Comparison of ENCODE assay signal across 27 cellular contexts in the genomic region with DNA sequence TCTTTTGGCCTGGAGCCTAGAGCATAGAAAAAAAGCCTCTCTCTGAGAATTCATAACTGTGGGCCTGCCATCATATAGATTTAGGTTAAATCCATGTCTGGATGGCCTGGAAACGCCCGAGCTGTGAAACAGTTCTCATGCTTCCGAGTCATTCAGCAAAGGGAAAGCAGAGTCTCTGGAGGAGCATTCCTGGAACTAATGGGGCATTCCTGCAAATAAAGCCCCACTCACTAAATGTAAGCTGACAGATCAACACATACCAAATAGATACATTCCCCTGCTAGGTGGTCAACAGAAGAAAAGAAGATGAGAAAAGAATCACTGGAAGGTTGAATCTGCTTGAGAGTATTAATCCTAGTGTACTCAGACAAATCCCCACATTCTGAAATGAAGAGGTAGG.
DNase-seq lines count a peak whose midpoint lies in the region; ATAC-seq and TF ChIP-seq lines count a peak whose summit lies in the region.
"Had no signal": no experiment of that assay in that cellular context is flagged by ENCODE, and none has a peak within 500 bp of the region (broad histone marks: within the 10 kb centered on the region; RNA-seq: fewer than 3 reads in every experiment).

No MANE protein-coding gene starts in this region.

- no peaks in the 10 kb centered on the region for H3K4me1 ChIP-seq in hepatocyte (ENCODE audit: insufficient read depth)
- H3K4me1 ChIP-seq: HAP-1, Peyer's patch, SJCRH30, upper lobe of left lung had no signal

- DNase-seq in EH (ENCODE audit: low read depth) = peak; percentile 74
- no peak for DNase-seq in hepatocyte (ENCODE audit: low spot score)
- DNase-seq in retina = peak; percentile 35
- no peak for DNase-seq in NCI-H146 treated with DMSO at 0.1 percent for 48 hours (lab: John Stamatoyannopoulos, UW; ENCODE audit: unreplicated experiment)
- no peak for DNase-seq in stimulated activated CD4-positive, alpha-beta T cell treated with anti-CD3 and anti-CD28 coated beads, Interleukin-4, amount 100 ng/mL, for 1 hour
- no peak for DNase-seq in NCI-H1417 treated with DMSO at 0.1 percent for 48 hours (lab: John Stamatoyannopoulos, UW)
- no peak for DNase-seq in Ammon's horn (ENCODE audit: low spot score)
- DNase-seq: activated CD4-positive, alpha-beta T cell treated with anti-CD3 and anti-CD28 coated beads for 36 hours; activated naive CD4-positive, alpha-beta T cell treated with anti-CD3 and anti-CD28 coated beads, Interleukin-2, amount 10 ng/mL, durations not matched to agents 7 days and 5 days; AML-193; central memory CD4-positive, alpha-beta T cell; DMS79; dorsolateral prefrontal cortex; head of caudate nucleus; mucosa of descending colon; NCI-H187; NCI-H2171 treated with DMSO at 0.1 percent for 48 hours; NCI-H524 treated with DMSO at 0.1 percent for 48 hours; Peyer's patch; posterior cingulate gyrus; SJCRH30; T-helper 1 cell; upper lobe of left lung had no signal

- peak overlapping the region; percentile 73 for H3K27ac ChIP-seq in hepatocyte
- H3K27ac ChIP-seq: dorsolateral prefrontal cortex, KMS-11, Peyer's patch, SJCRH30, upper lobe of left lung had no signal

- no peaks in the 10 kb centered on the region for H3K79me2 ChIP-seq in hepatocyte

- H2AFZ ChIP-seq in hepatocyte = no peak overlapping the region

- 61% methylated on average over 3 of the region's 3 CpGs for WGBS in hepatocyte (ENCODE audit: low lambda C conversion rate, missing lambda C conversion rate)

- H3K4me3 ChIP-seq in hepatocyte = no peak overlapping the region
- H3K4me3 ChIP-seq: dorsolateral prefrontal cortex, HAP-1, mucosa of descending colon, Peyer's patch, SJCRH30, upper lobe of left lung had no signal

- no peak overlapping the region for H3K4me2 ChIP-seq in hepatocyte
- H3K4me2 ChIP-seq: KMS-11 had no signal

- H3K9me3 ChIP-seq in hepatocyte (ENCODE audit: low read depth) = no peaks in the 10 kb centered on the region
- H3K9me3 ChIP-seq: HAP-1, mucosa of descending colon, Peyer's patch, SJCRH30, upper lobe of left lung had no signal

- H3K36me3 ChIP-seq in hepatocyte (replicated peaks; ENCODE audit: insufficient read depth, low read depth) = no peaks in the 10 kb centered on the region
- H3K36me3 ChIP-seq: HAP-1, SJCRH30 had no signal

- peak; percentile 98 for ATAC-seq in SK-N-SH treated with all-trans-retinoic acid at 6 μM for 48 hours
- ATAC-seq: activated CD4-positive, alpha-beta T cell treated with anti-CD3 and anti-CD28 coated beads for 36 hours; mucosa of descending colon; sciatic nerve had no signal

- no peaks in the 10 kb centered on the region for H3K27me3 ChIP-seq in hepatocyte
- H3K27me3 ChIP-seq: dorsolateral prefrontal cortex, Peyer's patch, SJCRH30, upper lobe of left lung had no signal

- TF ChIP-seq CTCF in hepatocyte (IDR thresholded peaks at IDR 0.05; ENCODE audit: poor library complexity) = no peak

- no peaks in the 10 kb centered on the region for H4K20me1 ChIP-seq in hepatocyte (ENCODE audit: insufficient read depth, poor library complexity, severe bottlenecking)

- H3K9me2 ChIP-seq in hepatocyte (replicated peaks; ENCODE audit: insufficient read depth) = no peaks in the 10 kb centered on the region

TF ChIP-seq in SK-N-SH treated with all-trans-retinoic acid at 6 μM for 48 hours, 23 proteins besides CTCF, POLR2A, EP300 and RAD21:
- TF ChIP-seq TOX (CRISPR knock-in tag; IDR thresholded peaks at IDR 0.05; ENCODE audit: borderline replicate concordance) (no peak), OSR1 (CRISPR knock-in tag; IDR thresholded peaks at IDR 0.05) (no peak), ZC3H10 (CRISPR knock-in tag; IDR thresholded peaks at IDR 0.05) (no peak), ARNTL (CRISPR knock-in tag; IDR thresholded peaks at IDR 0.05; ENCODE audit: borderline replicate concordance, low read depth) (no peak), GLIS3 (CRISPR knock-in tag; IDR thresholded peaks at IDR 0.05) (no peak), ZFP3 (CRISPR knock-in tag; IDR thresholded peaks at IDR 0.05) (no peak), SNAI2 (CRISPR knock-in tag; IDR thresholded peaks at IDR 0.05) (no peak), ZFP30 (CRISPR knock-in tag; IDR thresholded peaks at IDR 0.05) (no peak), CSDC2 (CRISPR knock-in tag; IDR thresholded peaks at IDR 0.05) (no peak), ESRRG (CRISPR knock-in tag; IDR thresholded peaks at IDR 0.05) (no peak), ZNF565 (CRISPR knock-in tag; conservative IDR thresholded peaks at IDR 0.05; ENCODE audit: low read depth) (no peak), PPARA (CRISPR knock-in tag; IDR thresholded peaks at IDR 0.05; ENCODE audit: borderline replicate concordance) (no peak), RARB (CRISPR knock-in tag; IDR thresholded peaks at IDR 0.05) (no peak), ZNF8 (CRISPR knock-in tag; IDR thresholded peaks at IDR 0.05) (no peak), TCF4 (CRISPR knock-in tag; IDR thresholded peaks at IDR 0.05; ENCODE audit: borderline replicate concordance) (no peak), ZNF70 (CRISPR knock-in tag; IDR thresholded peaks at IDR 0.05) (no peak), BACH2 (CRISPR knock-in tag; IDR thresholded peaks at IDR 0.05; ENCODE audit: borderline replicate concordance) (no peak)
- TF ChIP-seq, protein P1, sequence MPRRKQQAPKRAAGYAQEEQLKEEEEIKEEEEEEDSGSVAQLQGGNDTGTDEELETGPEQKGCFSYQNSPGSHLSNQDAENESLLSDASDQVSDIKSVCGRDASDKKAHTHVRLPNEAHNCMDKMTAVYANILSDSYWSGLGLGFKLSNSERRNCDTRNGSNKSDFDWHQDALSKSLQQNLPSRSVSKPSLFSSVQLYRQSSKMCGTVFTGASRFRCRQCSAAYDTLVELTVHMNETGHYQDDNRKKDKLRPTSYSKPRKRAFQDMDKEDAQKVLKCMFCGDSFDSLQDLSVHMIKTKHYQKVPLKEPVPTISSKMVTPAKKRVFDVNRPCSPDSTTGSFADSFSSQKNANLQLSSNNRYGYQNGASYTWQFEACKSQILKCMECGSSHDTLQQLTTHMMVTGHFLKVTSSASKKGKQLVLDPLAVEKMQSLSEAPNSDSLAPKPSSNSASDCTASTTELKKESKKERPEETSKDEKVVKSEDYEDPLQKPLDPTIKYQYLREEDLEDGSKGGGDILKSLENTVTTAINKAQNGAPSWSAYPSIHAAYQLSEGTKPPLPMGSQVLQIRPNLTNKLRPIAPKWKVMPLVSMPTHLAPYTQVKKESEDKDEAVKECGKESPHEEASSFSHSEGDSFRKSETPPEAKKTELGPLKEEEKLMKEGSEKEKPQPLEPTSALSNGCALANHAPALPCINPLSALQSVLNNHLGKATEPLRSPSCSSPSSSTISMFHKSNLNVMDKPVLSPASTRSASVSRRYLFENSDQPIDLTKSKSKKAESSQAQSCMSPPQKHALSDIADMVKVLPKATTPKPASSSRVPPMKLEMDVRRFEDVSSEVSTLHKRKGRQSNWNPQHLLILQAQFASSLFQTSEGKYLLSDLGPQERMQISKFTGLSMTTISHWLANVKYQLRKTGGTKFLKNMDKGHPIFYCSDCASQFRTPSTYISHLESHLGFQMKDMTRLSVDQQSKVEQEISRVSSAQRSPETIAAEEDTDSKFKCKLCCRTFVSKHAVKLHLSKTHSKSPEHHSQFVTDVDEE (CRISPR knock-in tag; IDR thresholded peaks at IDR 0.05) = no peak
- TF ChIP-seq, protein P2, sequence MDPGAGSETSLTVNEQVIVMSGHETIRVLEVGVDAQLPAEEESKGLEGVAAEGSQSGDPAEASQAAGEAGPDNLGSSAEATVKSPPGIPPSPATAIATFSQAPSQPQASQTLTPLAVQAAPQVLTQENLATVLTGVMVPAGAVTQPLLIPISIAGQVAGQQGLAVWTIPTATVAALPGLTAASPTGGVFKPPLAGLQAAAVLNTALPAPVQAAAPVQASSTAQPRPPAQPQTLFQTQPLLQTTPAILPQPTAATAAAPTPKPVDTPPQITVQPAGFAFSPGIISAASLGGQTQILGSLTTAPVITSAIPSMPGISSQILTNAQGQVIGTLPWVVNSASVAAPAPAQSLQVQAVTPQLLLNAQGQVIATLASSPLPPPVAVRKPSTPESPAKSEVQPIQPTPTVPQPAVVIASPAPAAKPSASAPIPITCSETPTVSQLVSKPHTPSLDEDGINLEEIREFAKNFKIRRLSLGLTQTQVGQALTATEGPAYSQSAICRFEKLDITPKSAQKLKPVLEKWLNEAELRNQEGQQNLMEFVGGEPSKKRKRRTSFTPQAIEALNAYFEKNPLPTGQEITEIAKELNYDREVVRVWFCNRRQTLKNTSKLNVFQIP (CRISPR knock-in tag; IDR thresholded peaks at IDR 0.05; ENCODE audit: borderline replicate concordance, low read depth) = no peak; the same call in 1 of the 2 replicates
- TF ChIP-seq, protein P3, sequence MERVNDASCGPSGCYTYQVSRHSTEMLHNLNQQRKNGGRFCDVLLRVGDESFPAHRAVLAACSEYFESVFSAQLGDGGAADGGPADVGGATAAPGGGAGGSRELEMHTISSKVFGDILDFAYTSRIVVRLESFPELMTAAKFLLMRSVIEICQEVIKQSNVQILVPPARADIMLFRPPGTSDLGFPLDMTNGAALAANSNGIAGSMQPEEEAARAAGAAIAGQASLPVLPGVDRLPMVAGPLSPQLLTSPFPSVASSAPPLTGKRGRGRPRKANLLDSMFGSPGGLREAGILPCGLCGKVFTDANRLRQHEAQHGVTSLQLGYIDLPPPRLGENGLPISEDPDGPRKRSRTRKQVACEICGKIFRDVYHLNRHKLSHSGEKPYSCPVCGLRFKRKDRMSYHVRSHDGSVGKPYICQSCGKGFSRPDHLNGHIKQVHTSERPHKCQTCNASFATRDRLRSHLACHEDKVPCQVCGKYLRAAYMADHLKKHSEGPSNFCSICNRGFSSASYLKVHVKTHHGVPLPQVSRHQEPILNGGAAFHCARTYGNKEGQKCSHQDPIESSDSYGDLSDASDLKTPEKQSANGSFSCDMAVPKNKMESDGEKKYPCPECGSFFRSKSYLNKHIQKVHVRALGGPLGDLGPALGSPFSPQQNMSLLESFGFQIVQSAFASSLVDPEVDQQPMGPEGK (CRISPR knock-in tag; IDR thresholded peaks at IDR 0.05; ENCODE audit: borderline replicate concordance) = no peak
TF ChIP-seq in SK-N-SH treated with all-trans-retinoic acid at 6 μM for 48 hours: peak in this region for 0.

Comparison
In these comparisons a context has a peak if more than half of its experiments do, and no peak if none do; other contexts are left out.
1. DNase-seq: peak in EH (single experiment) and retina (single experiment); none in hepatocyte (single experiment), NCI-H146 treated with DMSO at 0.1 percent for 48 hours (single experiment), stimulated activated CD4-positive, alpha-beta T cell treated with anti-CD3 and anti-CD28 coated beads, Interleukin-4, amount 100 ng/mL, for 1 hour (single experiment), NCI-H1417 treated with DMSO at 0.1 percent for 48 hours (single experiment) and Ammon's horn (single experiment).